20 cellular contexts compared by ENCODE assay signal in genomic region chr4:24373662-24374061, GRCh38.
"Had no signal": no experiment of that assay in that cellular context is flagged by ENCODE, and none has a peak within 500 bp of the region (broad histone marks: within the 10 kb centered on the region; RNA-seq: fewer than 3 reads in every experiment).

No MANE protein-coding gene starts in this region.

- H3K4me1 Mint-ChIP-seq: naive thymus-derived CD4-positive, alpha-beta T cell had no signal

- H3K36me3 Mint-ChIP-seq: naive thymus-derived CD4-positive, alpha-beta T cell had no signal

- H3K27ac Mint-ChIP-seq: endodermal cell; naive thymus-derived CD4-positive, alpha-beta T cell had no signal

- ATAC-seq: foreskin keratinocyte; naive thymus-derived CD4-positive, alpha-beta T cell had no signal

- H3K27ac ChIP-seq: colonic mucosa, foreskin keratinocyte, heart left ventricle, neutrophil, psoas muscle, skin epidermis, upper lobe of left lung, uterus had no signal

- H3K9me3 Mint-ChIP-seq: endodermal cell, nephron progenitor cell had no signal

- H3K4me3 Mint-ChIP-seq: endodermal cell; naive thymus-derived CD4-positive, alpha-beta T cell; nephron progenitor cell had no signal

- DNase-seq: colonic mucosa; effector CD4-positive, alpha-beta T cell; endodermal cell; erythroblast; foreskin keratinocyte; heart left ventricle; hypothalamus; kidney glomerular epithelial cell; mammary epithelial cell; naive thymus-derived CD4-positive, alpha-beta T cell; nephron progenitor cell; psoas muscle; sigmoid colon; stimulated activated CD4-positive, alpha-beta T cell treated with anti-CD3 and anti-CD28 coated beads, Interleukin-12 subunit alpha, Interleukin-12 subunit beta, amount 100 ng/mL, for 4 hours; stimulated activated naive CD4-positive, alpha-beta T cell treated with Interleukin-2 at 50 U/mL for 16 hours; thyroid gland; upper lobe of left lung; uterus had no signal
